Comparison of ENCODE assay signal across 22 cellular contexts in genomic region chr1:232493869-232494268, GRCh38.
"Had no signal": no experiment of that assay in that cellular context is flagged by ENCODE, and none has a peak within 500 bp of the region (broad histone marks: within the 10 kb centered on the region; RNA-seq: fewer than 3 reads in every experiment).

No MANE protein-coding gene starts in this region.

- H3K4me1 ChIP-seq: gastrocnemius medialis, suprapubic skin, vagina had no signal

- H3K4me3 ChIP-seq: gastrocnemius medialis, heart left ventricle, hepatocyte, psoas muscle, skin epidermis, spleen, suprapubic skin, transverse colon, vagina had no signal

- H3K9me3 ChIP-seq: gastrocnemius medialis, heart left ventricle, psoas muscle, spleen, suprapubic skin, transverse colon, vagina had no signal

- H3K27me3 ChIP-seq: gastrocnemius medialis, heart left ventricle, hepatocyte, spleen, suprapubic skin, transverse colon, vagina had no signal

- H3K9me3 Mint-ChIP-seq: effector memory CD8-positive, alpha-beta T cell; naive thymus-derived CD8-positive, alpha-beta T cell; nephron progenitor cell; stimulated activated naive B cell treated with anti-CD40 and anti-IgM and Interleukin-4, amounts not matched to agents 10 μg/mL and 1 μg/mL and 100 μg/mL, for 72 hours; stimulated activated naive CD8-positive, alpha-beta T cell treated with anti-CD3 and anti-CD28 coated beads, Interleukin-15, Interleukin-2, amounts not matched to agents 100 ng/mL and 50 ng/mL, for 24 hours had no signal

- H3K4me3 Mint-ChIP-seq: effector memory CD8-positive, alpha-beta T cell; naive thymus-derived CD8-positive, alpha-beta T cell; nephron progenitor cell; stimulated activated naive B cell treated with anti-CD40 and anti-IgM and Interleukin-4, amounts not matched to agents 10 μg/mL and 1 μg/mL and 100 μg/mL, for 72 hours; stimulated activated naive CD8-positive, alpha-beta T cell treated with anti-CD3 and anti-CD28 coated beads, Interleukin-15, Interleukin-2, amounts not matched to agents 100 ng/mL and 50 ng/mL, for 24 hours had no signal

- H3K4me1 Mint-ChIP-seq: naive thymus-derived CD8-positive, alpha-beta T cell; nephron progenitor cell; stimulated activated naive B cell treated with anti-CD40 and anti-IgM and Interleukin-4, amounts not matched to agents 10 μg/mL and 1 μg/mL and 100 μg/mL, for 72 hours had no signal

- H3K27ac ChIP-seq: gastrocnemius medialis, heart left ventricle, hepatocyte, psoas muscle, skin epidermis, spleen, suprapubic skin, transverse colon, vagina had no signal

- H3K36me3 Mint-ChIP-seq: naive thymus-derived CD8-positive, alpha-beta T cell; stimulated activated naive B cell treated with anti-CD40 and anti-IgM and Interleukin-4, amounts not matched to agents 10 μg/mL and 1 μg/mL and 100 μg/mL, for 72 hours had no signal

- DNase-seq: cortex of kidney; effector memory CD8-positive, alpha-beta T cell; foreskin fibroblast; gastrocnemius medialis; heart left ventricle; kidney; mesendoderm; naive thymus-derived CD8-positive, alpha-beta T cell; nephron progenitor cell; nucleus accumbens; posterior cingulate gyrus; psoas muscle; right cardiac atrium; spleen; stimulated activated CD4-positive, alpha-beta T cell treated with anti-CD3 and anti-CD28 coated beads, Interleukin-4, amount 100 ng/mL, for 4 hours; stimulated activated naive B cell treated with anti-CD40 and anti-IgM and Interleukin-4, amounts not matched to agents 10 μg/mL and 1 μg/mL and 100 μg/mL, for 72 hours; transverse colon had no signal

- H3K27ac Mint-ChIP-seq: effector memory CD8-positive, alpha-beta T cell; naive thymus-derived CD8-positive, alpha-beta T cell; nephron progenitor cell; stimulated activated naive B cell treated with anti-CD40 and anti-IgM and Interleukin-4, amounts not matched to agents 10 μg/mL and 1 μg/mL and 100 μg/mL, for 72 hours; stimulated activated naive CD8-positive, alpha-beta T cell treated with anti-CD3 and anti-CD28 coated beads, Interleukin-15, Interleukin-2, amounts not matched to agents 100 ng/mL and 50 ng/mL, for 24 hours had no signal

- H3K27me3 Mint-ChIP-seq: effector memory CD8-positive, alpha-beta T cell; stimulated activated naive B cell treated with anti-CD40 and anti-IgM and Interleukin-4, amounts not matched to agents 10 μg/mL and 1 μg/mL and 100 μg/mL, for 72 hours; stimulated activated naive CD8-positive, alpha-beta T cell treated with anti-CD3 and anti-CD28 coated beads, Interleukin-15, Interleukin-2, amounts not matched to agents 100 ng/mL and 50 ng/mL, for 24 hours had no signal
